In the genomic region with DNA sequence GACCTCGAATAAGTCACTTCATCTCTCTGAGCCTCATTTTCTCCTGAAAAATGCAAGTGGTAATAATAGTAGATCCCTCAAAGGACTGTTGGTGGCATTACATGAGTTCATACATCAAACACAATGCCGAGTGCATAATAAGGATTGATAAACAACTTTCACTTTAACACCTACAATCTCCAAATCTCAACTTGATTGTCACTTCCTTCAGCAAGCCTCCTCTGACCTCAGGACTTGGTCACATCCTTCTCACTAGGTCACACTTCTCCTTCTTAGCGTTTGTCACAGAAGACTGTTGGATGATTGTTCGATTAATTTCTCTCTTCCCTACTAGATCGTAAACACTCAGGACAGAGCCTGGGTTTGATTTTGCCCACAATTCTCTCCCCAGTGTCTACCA, we compare ENCODE assay signal across 1 cellular context.
A peak's percentile ranks its signal among the peaks of the same experiment; 100 is the strongest.
TF ChIP-seq lines count a peak whose summit lies in the region.

No MANE protein-coding gene starts in this region.

TF ChIP-seq in GM12878, 131 proteins besides CTCF, POLR2A, EP300 and RAD21:
- TF ChIP-seq CREB1 (IDR thresholded peaks at IDR 0.05; ENCODE audit: low read depth) (peak; percentile 79), TCF7 (IDR thresholded peaks at IDR 0.05; ENCODE audit: borderline replicate concordance) (no peak), CREM (IDR thresholded peaks at IDR 0.05; ENCODE audit: low read depth) (peak; percentile 41; the same call in 1 of the 2 replicates)
